ENCODE assay signal across 33 cellular contexts in genomic region chr1:65216989-65217388, GRCh38.
"Had no signal": no experiment of that assay in that cellular context is flagged by ENCODE, and none has a peak within 500 bp of the region (broad histone marks: within the 10 kb centered on the region; RNA-seq: fewer than 3 reads in every experiment).

No MANE protein-coding gene starts in this region.

- H3K27ac ChIP-seq: PC-9, RWPE1 had no signal

- H3K27ac Mint-ChIP-seq: activated B cell treated with CpG ODN at 0.5 μM for 24 hours; activated CD4-positive, alpha-beta memory T cell treated with anti-CD3 and anti-CD28 coated beads for 36 hours; activated naive CD4-positive, alpha-beta T cell treated with anti-CD3 and anti-CD28 coated beads, Interleukin-2, amount 10 ng/mL, durations not matched to agents 7 days and 5 days; activated naive CD8-positive, alpha-beta T cell; activated naive CD8-positive, alpha-beta T cell treated with anti-CD3 and anti-CD28 coated beads, Interleukin-2, amount 50 U/mL, for 24 hours had no signal

- H3K27me3 Mint-ChIP-seq: activated naive CD4-positive, alpha-beta T cell treated with anti-CD3 and anti-CD28 coated beads, Interleukin-2, amount 10 ng/mL, durations not matched to agents 7 days and 5 days; activated naive CD8-positive, alpha-beta T cell; activated naive CD8-positive, alpha-beta T cell treated with anti-CD3 and anti-CD28 coated beads, Interleukin-2, amount 50 U/mL, for 24 hours; brain had no signal

- H3K4me3 Mint-ChIP-seq: activated B cell treated with CpG ODN at 0.5 μM for 24 hours; activated CD4-positive, alpha-beta memory T cell treated with anti-CD3 and anti-CD28 coated beads for 36 hours; activated naive CD4-positive, alpha-beta T cell treated with anti-CD3 and anti-CD28 coated beads, Interleukin-2, amount 10 ng/mL, durations not matched to agents 7 days and 5 days; activated naive CD8-positive, alpha-beta T cell; activated naive CD8-positive, alpha-beta T cell treated with anti-CD3 and anti-CD28 coated beads, Interleukin-2, amount 50 U/mL, for 24 hours; brain; T-cell had no signal

- H2AFZ ChIP-seq: PC-9 had no signal

- FAIRE-seq: bronchial epithelial cell, RCC 7860, TTC549 had no signal

- H3K9me3 Mint-ChIP-seq: activated B cell treated with CpG ODN at 0.5 μM for 24 hours; activated CD4-positive, alpha-beta memory T cell treated with anti-CD3 and anti-CD28 coated beads for 36 hours; activated naive CD8-positive, alpha-beta T cell treated with anti-CD3 and anti-CD28 coated beads, Interleukin-2, amount 50 U/mL, for 24 hours; T-cell had no signal

- H3K36me3 Mint-ChIP-seq: activated naive CD8-positive, alpha-beta T cell; T-cell had no signal

- H3K4me3 ChIP-seq: PC-9 had no signal

- ATAC-seq: activated naive CD8-positive, alpha-beta T cell treated with anti-CD3 and anti-CD28 coated beads, Interleukin-2, amount 50 U/mL, for 24 hours; Right ventricle myocardium inferior; SK-N-SH treated with all-trans-retinoic acid at 6 μM for 48 hours; T-cell had no signal

- H3K4me2 ChIP-seq: PC-9 had no signal

- DNase-seq: activated B cell treated with CpG ODN at 0.5 μM for 24 hours; activated CD4-positive, alpha-beta memory T cell treated with anti-CD3 and anti-CD28 coated beads for 36 hours; activated CD4-positive, alpha-beta T cell treated with anti-CD3 and anti-CD28 coated beads for 4 hours; activated CD4-positive, alpha-beta T cell treated with anti-CD3 and anti-CD28 coated beads, Interleukin-2, amount 50 U/mL, for 1 hour; activated CD4-positive, CD25-positive, alpha-beta regulatory T cell treated with anti-CD3 and anti-CD28 coated beads, Interleukin-2, amount 50 U/mL, for 72 hours; activated CD8-positive, alpha-beta memory T cell treated with anti-CD3 and anti-CD28 coated beads, Interleukin-2, amount 50 U/mL, for 4 hours; activated effector memory CD4-positive, alpha-beta T cell treated with Interleukin-2 at 50 U/mL for 16 hours; activated naive CD4-positive, alpha-beta T cell treated with anti-CD3 and anti-CD28 coated beads, Interleukin-2, amount 10 ng/mL, durations not matched to agents 7 days and 5 days; activated naive CD8-positive, alpha-beta T cell treated with anti-CD3 and anti-CD28 coated beads, Interleukin-2, amount 50 U/mL, for 24 hours; activated T-cell treated with anti-CD3 and anti-CD28 coated beads for 4 hours; activated T-cell treated with anti-CD3 and anti-CD28 coated beads, Interleukin-2, amount 50 U/mL, for 48 hours; anterior cingulate cortex; cerebellar nuclear complex; NCI-H1105; NCI-H1417 treated with DMSO at 0.1 percent for 48 hours; NCI-H1694; NCI-H1930; NCI-H2081 treated with DMSO at 0.1 percent for 48 hours; NCI-H345; NCI-H524 treated with DMSO at 0.1 percent for 48 hours; NCI-H748 treated with DMSO at 0.1 percent for 48 hours; NK-92 treated with Interleukin-12 subunit alpha and Interleukin-12 subunit beta, amount 100 ng/mL, for 24 hours; PC-9; SIG-M5; T-cell had no signal
